ENCODE assay signal across 19 cellular contexts in the genomic region with DNA sequence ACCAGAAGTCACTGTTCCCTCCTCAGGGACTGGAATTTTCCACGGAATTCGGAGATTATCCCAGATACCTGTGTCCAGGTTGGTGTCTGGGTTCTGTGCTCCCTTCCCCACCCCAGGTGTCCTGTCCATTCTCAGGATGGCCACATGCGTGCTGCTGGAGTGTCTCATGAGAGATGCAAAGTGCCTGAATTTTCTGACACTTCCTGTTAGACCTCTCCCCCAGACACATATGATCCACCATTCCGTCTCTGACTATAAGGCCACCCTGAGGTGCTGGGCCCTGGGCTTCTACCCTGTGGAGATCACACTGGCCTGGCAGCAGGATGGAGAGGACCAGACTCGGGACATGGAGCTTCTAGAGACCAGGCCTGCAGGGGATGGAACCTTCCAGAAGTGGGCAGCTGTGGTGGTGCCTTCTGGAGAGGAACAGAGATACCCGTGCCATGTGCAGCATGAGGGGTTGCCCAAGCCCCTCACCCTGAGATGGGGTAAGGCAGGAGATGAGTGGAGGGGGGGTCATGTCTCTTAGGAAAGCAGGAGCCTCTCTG. TPM values are rescaled to one million over a fixed set of nuclear protein-coding genes. Genes with fewer than 3 reads are reported as not detected.
DNase-seq lines count a peak whose midpoint lies in the region; ATAC-seq and TF ChIP-seq lines count a peak whose summit lies in the region.
"Had no signal": no experiment of that assay in that cellular context is flagged by ENCODE, and none has a peak within 500 bp of the region (broad histone marks: within the 10 kb centered on the region; RNA-seq: fewer than 3 reads in every experiment).

No MANE protein-coding gene starts in this region.

- H3K27me3 ChIP-seq in effector memory CD4-positive, alpha-beta T cell (replicated peaks; ENCODE audit: control insufficient read depth, insufficient read depth, low read length, poor library complexity, severe bottlenecking) = no peaks in the 10 kb centered on the region
- H3K27me3 ChIP-seq: foreskin keratinocyte had no signal

- peaks cover 43% of the 10 kb centered on the region for H3K36me3 Mint-ChIP-seq in stimulated activated naive CD8-positive, alpha-beta T cell treated with anti-CD3 and anti-CD28 coated beads, Interleukin-15, Interleukin-2, amounts not matched to agents 100 ng/mL and 50 ng/mL, for 24 hours (ENCODE audit: low read depth)
- H3K36me3 Mint-ChIP-seq in T-helper 17 cell (ENCODE audit: low read depth) = no peaks in the 10 kb centered on the region
- H3K36me3 Mint-ChIP-seq: neural progenitor cell had no signal

- no peaks in the 10 kb centered on the region for H3K27me3 Mint-ChIP-seq in stimulated activated naive CD8-positive, alpha-beta T cell treated with anti-CD3 and anti-CD28 coated beads, Interleukin-15, Interleukin-2, amounts not matched to agents 100 ng/mL and 50 ng/mL, for 24 hours
- H3K27me3 Mint-ChIP-seq in T-helper 17 cell = no peaks in the 10 kb centered on the region

- CTCF ChIA-PET in RWPE1 (lab: Yijun Ruan, JAX) = no interaction called here

- TF ChIP-seq CTCF in GM13976 (IDR thresholded peaks at IDR 0.05; ENCODE audit: borderline replicate concordance, control extremely low read depth, extremely low read depth, insufficient read depth, missing control alignments) = no peak
- TF ChIP-seq CTCF in RWPE1 (conservative IDR thresholded peaks at IDR 0.05; ENCODE audit: low read depth) = no peak

- DNase-seq in stimulated activated naive CD8-positive, alpha-beta T cell treated with anti-CD3 and anti-CD28 coated beads, Interleukin-15, Interleukin-2, amounts not matched to agents 100 U/mL and 50 U/mL, for 24 hours = no peak
- DNase-seq in T-helper 17 cell (no peak), GM13976 (ENCODE audit: low spot score) (no peak), DMS53 treated with DMSO at 0.1 percent for 48 hours (lab: John Stamatoyannopoulos, UW; ENCODE audit: unreplicated experiment) (no peak), RWPE1 (ENCODE audit: low spot score) (no peak)
- no peak for DNase-seq in effector memory CD4-positive, alpha-beta T cell
- DNase-seq: KG1; left cardiac atrium; NCI-H1092; NCI-H2081 treated with DMSO at 0.1 percent for 48 hours; NCI-H510A treated with DMSO at 0.1 percent for 48 hours; SIG-M5; small intestine; stimulated activated CD4-positive, alpha-beta T cell treated with anti-CD3 and anti-CD28 coated beads, Interleukin-4, amount 100 ng/mL, for 1 hour; T1000 had no signal

- peak overlapping the region; percentile 99 for H3K27ac Mint-ChIP-seq in stimulated activated naive CD8-positive, alpha-beta T cell treated with anti-CD3 and anti-CD28 coated beads, Interleukin-15, Interleukin-2, amounts not matched to agents 100 ng/mL and 50 ng/mL, for 24 hours
- H3K27ac Mint-ChIP-seq in T-helper 17 cell = peak overlapping the region; percentile 90

- in situ Hi-C loops in GM13976 (cut with MboI; ENCODE audit: low sequenced_read_pairs, unreplicated experiment) = no loop called here

- H3K36me3 ChIP-seq in effector memory CD4-positive, alpha-beta T cell (ENCODE audit: control insufficient read depth, insufficient read depth, low read length) = no peaks in the 10 kb centered on the region
- H3K36me3 ChIP-seq: neural progenitor cell, prostate gland had no signal

- H3K4me1 ChIP-seq in effector memory CD4-positive, alpha-beta T cell (ENCODE audit: control insufficient read depth, insufficient read depth, low read length, poor library complexity, severe bottlenecking) = peaks cover 10% of the 10 kb centered on the region
- H3K4me1 ChIP-seq: neural progenitor cell, prostate gland had no signal

- no peaks in the 10 kb centered on the region for H3K9me3 ChIP-seq in T-helper 17 cell (ENCODE audit: control insufficient read depth, low read length, poor library complexity, severe bottlenecking)
- H3K9me3 ChIP-seq in effector memory CD4-positive, alpha-beta T cell (ENCODE audit: control insufficient read depth, low read length) = no peaks in the 10 kb centered on the region
- H3K9me3 ChIP-seq: prostate gland had no signal

- ATAC-seq in stimulated activated naive CD8-positive, alpha-beta T cell treated with anti-CD3 and anti-CD28 coated beads, Interleukin-15, Interleukin-2, amounts not matched to agents 100 U/mL and 50 U/mL, for 24 hours = no peak
- ATAC-seq in T-helper 17 cell = no peak

- POLR2A ChIA-PET in RWPE1 (lab: Yijun Ruan, JAX; ENCODE audit: low non-redundant PET) = no interaction called here

- peak overlapping the region; percentile 97 for H3K27ac ChIP-seq in effector memory CD4-positive, alpha-beta T cell (ENCODE audit: insufficient read depth, low read length, poor library complexity, severe bottlenecking)
- no peak overlapping the region for H3K27ac ChIP-seq in RWPE1
- H3K27ac ChIP-seq: neural progenitor cell had no signal

- no peaks in the 10 kb centered on the region for H3K9me3 Mint-ChIP-seq in stimulated activated naive CD8-positive, alpha-beta T cell treated with anti-CD3 and anti-CD28 coated beads, Interleukin-15, Interleukin-2, amounts not matched to agents 100 ng/mL and 50 ng/mL, for 24 hours

- H3K4me3 ChIP-seq in effector memory CD4-positive, alpha-beta T cell (ENCODE audit: insufficient read depth, low read depth, low read length, poor library complexity, severe bottlenecking) = peak overlapping the region; percentile 77
- H3K4me3 ChIP-seq: neural progenitor cell had no signal

- H3K4me3 Mint-ChIP-seq in stimulated activated naive CD8-positive, alpha-beta T cell treated with anti-CD3 and anti-CD28 coated beads, Interleukin-15, Interleukin-2, amounts not matched to agents 100 ng/mL and 50 ng/mL, for 24 hours = peak overlapping the region; percentile 98
- no peak overlapping the region for H3K4me3 Mint-ChIP-seq in T-helper 17 cell
- H3K4me3 Mint-ChIP-seq: neural progenitor cell had no signal

- H3K4me1 Mint-ChIP-seq in stimulated activated naive CD8-positive, alpha-beta T cell treated with anti-CD3 and anti-CD28 coated beads, Interleukin-15, Interleukin-2, amounts not matched to agents 100 ng/mL and 50 ng/mL, for 24 hours (ENCODE audit: low read depth) = peaks cover 53% of the 10 kb centered on the region
- H3K4me1 Mint-ChIP-seq in T-helper 17 cell = peaks cover 8% of the 10 kb centered on the region
- H3K4me1 Mint-ChIP-seq: neural progenitor cell had no signal

RNA-seq across cellular contexts. Expression of gene HLA-A, which starts 14.4 kb away (rescaled TPM):
- total RNA-seq in T-helper 17 cell = 1,000 to 10,000 TPM; 1,960 to 2,242 TPM
